20 cellular contexts compared by ENCODE assay signal in the genomic region with DNA sequence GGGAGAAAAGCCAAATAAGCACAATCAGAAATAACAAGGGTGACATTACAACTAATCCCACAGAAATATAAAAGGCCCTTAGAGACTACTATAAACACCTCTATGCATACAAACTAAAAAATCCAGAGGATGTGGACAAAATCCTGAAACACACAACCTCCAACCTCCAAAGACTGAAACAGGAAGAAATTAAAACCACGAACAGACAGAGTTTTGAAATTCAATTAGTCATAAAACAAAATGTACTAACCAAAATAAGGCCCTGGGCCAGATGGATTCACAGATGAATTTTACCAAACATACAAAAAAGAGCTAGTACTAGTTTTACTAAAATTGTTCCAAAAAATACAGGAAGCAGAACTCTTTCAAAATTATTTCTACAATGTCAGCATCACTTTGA.
A peak's percentile ranks its signal among the peaks of the same experiment; 100 is the strongest.
DNase-seq lines count a peak whose midpoint lies in the region; ATAC-seq and TF ChIP-seq lines count a peak whose summit lies in the region.
"Had no signal": no experiment of that assay in that cellular context is flagged by ENCODE, and none has a peak within 500 bp of the region (broad histone marks: within the 10 kb centered on the region; RNA-seq: fewer than 3 reads in every experiment).

No MANE protein-coding gene starts in this region.

- H3K27me3 Mint-ChIP-seq in neural crest cell (ENCODE audit: low read depth), result no peaks in the 10 kb centered on the region
- H3K27me3 Mint-ChIP-seq: activated B cell treated with CpG ODN at 0.5 μM for 24 hours; central memory CD8-positive, alpha-beta T cell; stimulated activated memory B cell treated with anti-CD40 and anti-IgM and Interleukin-4, amounts not matched to agents 10 μg/mL and 1 μg/mL and 100 μg/mL, for 72 hours had no signal

- H3K27ac Mint-ChIP-seq in neural crest cell (ENCODE audit: unreplicated experiment), result peak overlapping the region; percentile 63
- H3K27ac Mint-ChIP-seq: activated B cell treated with CpG ODN at 0.5 μM for 24 hours; CD8-positive, alpha-beta T cell; natural killer cell; stimulated activated memory B cell treated with anti-CD40 and anti-IgM and Interleukin-4, amounts not matched to agents 10 μg/mL and 1 μg/mL and 100 μg/mL, for 72 hours had no signal

- DNase-seq in ELR (ENCODE audit: low read depth), result peak; percentile 9
- DNase-seq in MV-4-11 (lab: John Stamatoyannopoulos, UW), result peak; percentile 96
- peak; percentile 53 for DNase-seq in brain microvascular endothelial cell
- DNase-seq in neural crest cell (ENCODE audit: low read depth, low spot score), result no peak
- DNase-seq in OCI-M1 (lab: John Stamatoyannopoulos, UW), result no peak
- DNase-seq in HuH-7 (ENCODE audit: low spot score), result no peak
- DNase-seq in NCI-H2081 treated with DMSO at 0.1 percent for 48 hours (lab: John Stamatoyannopoulos, UW), result no peak
- DNase-seq: activated B cell treated with CpG ODN at 0.5 μM for 24 hours; activated naive CD4-positive, alpha-beta T cell treated with Interleukin-2 at 50 U/mL for 16 hours; CD8-positive, alpha-beta T cell; hippocampal formation; Karpas-422; left lung; natural killer cell; NCI-H2029 treated with DMSO at 0.1 percent for 48 hours; NCI-H774; upper lobe of left lung had no signal

- H3K36me3 ChIP-seq in brain microvascular endothelial cell (replicated peaks), result no peaks in the 10 kb centered on the region
- H3K36me3 ChIP-seq: left lung, upper lobe of left lung had no signal

- H3K27me3 ChIP-seq in brain microvascular endothelial cell (replicated peaks), result no peaks in the 10 kb centered on the region
- H3K27me3 ChIP-seq: left lung, upper lobe of left lung had no signal

- H3K4me3 Mint-ChIP-seq in neural crest cell, result no peak overlapping the region
- H3K4me3 Mint-ChIP-seq: activated B cell treated with CpG ODN at 0.5 μM for 24 hours; CD8-positive, alpha-beta T cell; central memory CD8-positive, alpha-beta T cell; natural killer cell; stimulated activated memory B cell treated with anti-CD40 and anti-IgM and Interleukin-4, amounts not matched to agents 10 μg/mL and 1 μg/mL and 100 μg/mL, for 72 hours had no signal

- H3K4me1 Mint-ChIP-seq in neural crest cell, result peaks cover 5% of the 10 kb centered on the region
- H3K4me1 Mint-ChIP-seq: activated B cell treated with CpG ODN at 0.5 μM for 24 hours; central memory CD8-positive, alpha-beta T cell; natural killer cell; stimulated activated memory B cell treated with anti-CD40 and anti-IgM and Interleukin-4, amounts not matched to agents 10 μg/mL and 1 μg/mL and 100 μg/mL, for 72 hours had no signal

- H3K27ac ChIP-seq in brain microvascular endothelial cell, result peak overlapping the region; percentile 56
- H3K27ac ChIP-seq: left lung, upper lobe of left lung had no signal

- TF ChIP-seq CTCF in brain microvascular endothelial cell (IDR thresholded peaks at IDR 0.05; ENCODE audit: low read depth, low read length, missing control alignments) (no peak), neural crest cell (conservative IDR thresholded peaks at IDR 0.05) (no peak)

- no peak for ATAC-seq in GM18861 (IDR thresholded peaks at IDR 0.05; ENCODE audit: unreplicated experiment)
- ATAC-seq: CD8-positive, alpha-beta T cell; left lung; natural killer cell; stimulated activated memory B cell treated with anti-CD40 and anti-IgM and Interleukin-4, amounts not matched to agents 10 μg/mL and 1 μg/mL and 100 μg/mL, for 72 hours had no signal

- in situ Hi-C loops in brain microvascular endothelial cell (cut with HindIII; ENCODE audit: low pct_ligation_motif_present, low sequenced_read_pairs), result no loop called here

- H3K36me3 Mint-ChIP-seq in neural crest cell (ENCODE audit: low read depth), result peaks cover 2% of the 10 kb centered on the region
- H3K36me3 Mint-ChIP-seq: CD8-positive, alpha-beta T cell; stimulated activated memory B cell treated with anti-CD40 and anti-IgM and Interleukin-4, amounts not matched to agents 10 μg/mL and 1 μg/mL and 100 μg/mL, for 72 hours had no signal

- H3K4me3 ChIP-seq in brain microvascular endothelial cell (ENCODE audit: low read depth, low read length), result no peak overlapping the region
- H3K4me3 ChIP-seq: left lung, upper lobe of left lung had no signal

- H3K9me3 Mint-ChIP-seq in neural crest cell, result peaks cover 3% of the 10 kb centered on the region
- H3K9me3 Mint-ChIP-seq: central memory CD8-positive, alpha-beta T cell; stimulated activated memory B cell treated with anti-CD40 and anti-IgM and Interleukin-4, amounts not matched to agents 10 μg/mL and 1 μg/mL and 100 μg/mL, for 72 hours had no signal

Comparison
In these comparisons a context has a peak if more than half of its experiments do, and no peak if none do; other contexts are left out.
1. DNase-seq: peak in ELR (single experiment), MV-4-11 (single experiment) and brain microvascular endothelial cell (single experiment); none in neural crest cell (single experiment), OCI-M1 (single experiment), HuH-7 (single experiment) and NCI-H2081 treated with DMSO at 0.1 percent for 48 hours (single experiment).